In genomic region chr14:93731753-93732152, GRCh38 we compare ENCODE assay signal across 19 cellular contexts. TPM values are rescaled to one million over a fixed set of nuclear protein-coding genes. Genes with fewer than 3 reads are reported as not detected.
"Had no signal": no experiment of that assay in that cellular context is flagged by ENCODE, and none has a peak within 500 bp of the region (broad histone marks: within the 10 kb centered on the region; RNA-seq: fewer than 3 reads in every experiment).

No MANE protein-coding gene starts in this region.

- H3K36me3 ChIP-seq: right atrium auricular region had no signal

- H3K27ac Mint-ChIP-seq: activated CD4-positive, alpha-beta T cell treated with anti-CD3 and anti-CD28 coated beads, Interleukin-2, amount 10 ng/mL, durations not matched to agents 7 days and 5 days; activated naive CD8-positive, alpha-beta T cell treated with anti-CD3 and anti-CD28 coated beads, Interleukin-2, amount 10 ng/mL, durations not matched to agents 7 days and 5 days; nephron; progenitor cell of endocrine pancreas; stimulated activated memory B cell treated with anti-CD40 and anti-IgM and Interleukin-4, amounts not matched to agents 10 μg/mL and 1 μg/mL and 100 μg/mL, for 72 hours had no signal

- ATAC-seq: left ventricle myocardium superior; stimulated activated memory B cell treated with anti-CD40 and anti-IgM and Interleukin-4, amounts not matched to agents 10 μg/mL and 1 μg/mL and 100 μg/mL, for 72 hours had no signal

- H3K27me3 ChIP-seq: esophagus muscularis mucosa, right atrium auricular region, tibial artery had no signal

- H3K36me3 Mint-ChIP-seq: activated naive CD8-positive, alpha-beta T cell treated with anti-CD3 and anti-CD28 coated beads, Interleukin-2, amount 10 ng/mL, durations not matched to agents 7 days and 5 days; stimulated activated memory B cell treated with anti-CD40 and anti-IgM and Interleukin-4, amounts not matched to agents 10 μg/mL and 1 μg/mL and 100 μg/mL, for 72 hours had no signal

- H3K4me3 Mint-ChIP-seq: activated CD4-positive, alpha-beta T cell treated with anti-CD3 and anti-CD28 coated beads, Interleukin-2, amount 10 ng/mL, durations not matched to agents 7 days and 5 days; activated naive CD8-positive, alpha-beta T cell treated with anti-CD3 and anti-CD28 coated beads, Interleukin-2, amount 10 ng/mL, durations not matched to agents 7 days and 5 days; nephron; stimulated activated memory B cell treated with anti-CD40 and anti-IgM and Interleukin-4, amounts not matched to agents 10 μg/mL and 1 μg/mL and 100 μg/mL, for 72 hours had no signal

- H3K9me3 Mint-ChIP-seq: activated CD4-positive, alpha-beta T cell treated with anti-CD3 and anti-CD28 coated beads, Interleukin-2, amount 10 ng/mL, durations not matched to agents 7 days and 5 days; activated naive CD8-positive, alpha-beta T cell treated with anti-CD3 and anti-CD28 coated beads, Interleukin-2, amount 10 ng/mL, durations not matched to agents 7 days and 5 days; nephron; stimulated activated memory B cell treated with anti-CD40 and anti-IgM and Interleukin-4, amounts not matched to agents 10 μg/mL and 1 μg/mL and 100 μg/mL, for 72 hours had no signal

- H3K4me3 ChIP-seq: esophagus muscularis mucosa, right atrium auricular region, tibial artery had no signal

- H3K4me1 Mint-ChIP-seq: activated CD4-positive, alpha-beta T cell treated with anti-CD3 and anti-CD28 coated beads, Interleukin-2, amount 10 ng/mL, durations not matched to agents 7 days and 5 days; activated naive CD8-positive, alpha-beta T cell treated with anti-CD3 and anti-CD28 coated beads, Interleukin-2, amount 10 ng/mL, durations not matched to agents 7 days and 5 days; stimulated activated memory B cell treated with anti-CD40 and anti-IgM and Interleukin-4, amounts not matched to agents 10 μg/mL and 1 μg/mL and 100 μg/mL, for 72 hours had no signal

- H3K9me3 ChIP-seq: esophagus muscularis mucosa, right atrium auricular region, tibial artery had no signal

- H3K27ac ChIP-seq: esophagus muscularis mucosa, right atrium auricular region, tibial artery had no signal

- H3K4me1 ChIP-seq: right atrium auricular region had no signal

- DNase-seq: activated CD4-positive, alpha-beta T cell treated with anti-CD3 and anti-CD28 coated beads, Interleukin-2, amount 10 ng/mL, durations not matched to agents 7 days and 5 days; activated CD4-positive, CD25-positive, alpha-beta regulatory T cell; activated CD8-positive, alpha-beta memory T cell treated with anti-CD3 and anti-CD28 coated beads for 24 hours; activated naive CD4-positive, alpha-beta T cell; activated naive CD8-positive, alpha-beta T cell treated with anti-CD3 and anti-CD28 coated beads, Interleukin-2, amount 10 ng/mL, durations not matched to agents 7 days and 5 days; cortex of kidney; effector CD4-positive, alpha-beta T cell; hippocampal formation; kidney; left ventricle myocardium superior; mesendoderm; occipital lobe; stimulated activated CD4-positive, alpha-beta T cell treated with anti-CD3 and anti-CD28 coated beads, Interleukin-2, amount 100 ng/mL, for 48 hours; tibial artery had no signal

- H3K27me3 Mint-ChIP-seq: activated naive CD8-positive, alpha-beta T cell treated with anti-CD3 and anti-CD28 coated beads, Interleukin-2, amount 10 ng/mL, durations not matched to agents 7 days and 5 days; progenitor cell of endocrine pancreas had no signal

RNA-seq across cellular contexts. Expression of gene PRIMA1, which starts 56.5 kb away (rescaled TPM):
- total RNA-seq: activated CD4-positive, alpha-beta T cell treated with anti-CD3 and anti-CD28 coated beads, Interleukin-2, amount 10 ng/mL, durations not matched to agents 7 days and 5 days; activated naive CD8-positive, alpha-beta T cell treated with anti-CD3 and anti-CD28 coated beads, Interleukin-2, amount 10 ng/mL, durations not matched to agents 7 days and 5 days; occipital lobe had no signal
